ENCODE assay signal across 8 cellular contexts in genomic region chr2:233449071-233449901, GRCh38.
DNase-seq lines count a peak whose midpoint lies in the region; ATAC-seq and TF ChIP-seq lines count a peak whose summit lies in the region.

No MANE protein-coding gene starts in this region.

- TF ChIP-seq POLR2A in uterus (IDR thresholded peaks at IDR 0.05): no peak

- no peaks in the 10 kb centered on the region for H3K4me1 ChIP-seq in uterus

- no peaks in the 10 kb centered on the region for H3K27me3 Mint-ChIP-seq in natural killer cell treated with Interleukin-12 subunit alpha and Interleukin-12 subunit beta and Interleukin-15 and Interleukin-18, amount 100 ng/mL, for 72 hours
- H3K27me3 Mint-ChIP-seq in natural killer cell (ENCODE audit: low read depth in 2 of 2): no peaks in the 10 kb centered on the region

- H3K27ac ChIP-seq in uterus: no peak overlapping the region

- peaks cover 5 to 12% of the 10 kb centered on the region in 2 donors for H3K4me1 Mint-ChIP-seq in natural killer cell treated with Interleukin-12 subunit alpha and Interleukin-12 subunit beta and Interleukin-15 and Interleukin-18, amount 100 ng/mL, for 72 hours (ENCODE audit: low read depth in 2 of 2)
- H3K4me1 Mint-ChIP-seq in natural killer cell: peaks cover 4 to 9% of the 10 kb centered on the region in 2 donors

- H3K36me3 ChIP-seq in uterus: no peaks in the 10 kb centered on the region

- no peak overlapping the region for H3K27ac Mint-ChIP-seq in natural killer cell treated with Interleukin-12 subunit alpha and Interleukin-12 subunit beta and Interleukin-15 and Interleukin-18, amount 100 ng/mL, for 72 hours
- H3K27ac Mint-ChIP-seq in natural killer cell: peak overlapping the region in 1 of 2 donors; percentile 56

- no peaks in the 10 kb centered on the region for H3K27me3 ChIP-seq in uterus

- no peaks in the 10 kb centered on the region for H3K9me3 Mint-ChIP-seq in natural killer cell treated with Interleukin-12 subunit alpha and Interleukin-12 subunit beta and Interleukin-15 and Interleukin-18, amount 100 ng/mL, for 72 hours
- no peaks in the 10 kb centered on the region for H3K9me3 Mint-ChIP-seq in natural killer cell

- no peak overlapping the region for H3K4me3 ChIP-seq in choroid plexus epithelial cell (ENCODE audit: low read depth, low read length)
- no peak overlapping the region for H3K4me3 ChIP-seq in uterus

- no peaks in the 10 kb centered on the region for H3K9me3 ChIP-seq in uterus

- no peak for TF ChIP-seq CTCF in natural killer cell (IDR thresholded peaks at IDR 0.05)
- TF ChIP-seq CTCF in choroid plexus epithelial cell (conservative IDR thresholded peaks at IDR 0.05; ENCODE audit: low read depth, low read length): peak; percentile 89
- peak in 3 of 4 experiments; percentile 26 to 50 (median 41) for TF ChIP-seq CTCF in uterus (IDR thresholded peaks at IDR 0.05)

- peaks cover 10% of the 10 kb centered on the region for H3K36me3 Mint-ChIP-seq in natural killer cell treated with Interleukin-12 subunit alpha and Interleukin-12 subunit beta and Interleukin-15 and Interleukin-18, amount 100 ng/mL, for 72 hours
- H3K36me3 Mint-ChIP-seq in natural killer cell: peaks cover 15% of the 10 kb centered on the region

- intact Hi-C loops in natural killer cell (cut with micrococcal nuclease) (no loop called here), left colon (cut with DNase I, micrococcal nuclease) (no loop called here), uterus (cut with DNase I; ENCODE audit: low total_unique reads) (no loop called here)

- no peak for ATAC-seq in natural killer cell treated with Interleukin-12 subunit alpha and Interleukin-12 subunit beta and Interleukin-15 and Interleukin-18, amount 100 ng/mL, for 72 hours
- ATAC-seq in natural killer cell (no peak), left colon (peak; percentile 60), HG03520 (IDR thresholded peaks at IDR 0.05; ENCODE audit: unreplicated experiment) (no peak)

- no peak overlapping the region for H3K4me3 Mint-ChIP-seq in natural killer cell treated with Interleukin-12 subunit alpha and Interleukin-12 subunit beta and Interleukin-15 and Interleukin-18, amount 100 ng/mL, for 72 hours
- H3K4me3 Mint-ChIP-seq in natural killer cell: no peak overlapping the region

- peak; percentile 44 for DNase-seq in natural killer cell treated with Interleukin-12 subunit alpha and Interleukin-12 subunit beta and Interleukin-15 and Interleukin-18, amount 100 ng/mL, for 72 hours (ENCODE audit: low spot score)
- no peak for DNase-seq in natural killer cell
- DNase-seq in choroid plexus epithelial cell (ENCODE audit: low read depth): peak; percentile 75
- DNase-seq in left colon: peak; percentile 26 to 47
- peak in 1 of 2 donors; percentile 16 for DNase-seq in uterus
- no peak for DNase-seq in NCI-H2029 (lab: John Stamatoyannopoulos, UW)
- DNase-seq in SW480 (ENCODE audit: low spot score): no peak

Comparison
In these comparisons a context has a peak if more than half of its experiments do, and no peak if none do; other contexts are left out.
1. DNase-seq: peak in natural killer cell treated with Interleukin-12 subunit alpha and Interleukin-12 subunit beta and Interleukin-15 and Interleukin-18, amount 100 ng/mL, for 72 hours (single experiment), choroid plexus epithelial cell (single experiment) and left colon (2 of 2); none in natural killer cell (single experiment), NCI-H2029 (single experiment) and SW480 (single experiment).